10 cellular contexts compared by ENCODE assay signal in the genomic region with DNA sequence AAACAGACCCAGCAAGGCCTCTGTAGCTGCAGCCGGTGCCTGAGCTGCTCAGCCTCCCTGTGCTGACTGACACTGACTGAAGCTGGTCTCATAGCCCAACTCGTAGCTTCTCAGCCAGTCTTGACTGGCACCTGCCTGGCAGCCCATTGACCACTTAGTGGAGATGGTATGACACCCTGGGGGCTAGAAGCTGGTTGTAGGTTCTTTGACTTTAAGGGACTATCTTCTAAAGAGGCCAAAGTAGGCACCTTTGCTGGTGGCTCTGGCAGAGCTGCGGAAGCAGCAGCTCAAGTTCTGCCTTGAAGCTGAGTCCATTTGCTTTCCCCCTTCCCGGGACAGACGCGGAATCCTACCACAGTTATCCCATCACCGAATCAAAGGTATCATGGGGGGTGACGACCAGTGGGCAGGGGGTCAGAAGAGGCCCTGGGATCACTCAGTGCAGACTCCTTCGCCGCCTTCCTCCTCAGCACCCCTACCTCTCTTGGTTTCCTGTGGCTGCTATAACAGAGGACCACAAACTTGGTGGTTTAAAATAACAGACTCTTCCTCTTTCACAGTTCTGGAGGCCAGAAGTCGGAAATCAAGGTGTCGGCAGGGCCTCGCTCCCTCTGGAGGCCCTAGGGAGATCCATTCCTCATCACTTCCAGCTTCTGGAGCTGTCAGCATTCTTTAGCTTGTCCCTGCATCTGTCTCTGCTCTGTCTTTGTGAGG. TPM values are rescaled to one million over a fixed set of nuclear protein-coding genes. Genes with fewer than 3 reads are reported as not detected.
A peak's percentile ranks its signal among the peaks of the same experiment; 100 is the strongest.
DNase-seq lines count a peak whose midpoint lies in the region; ATAC-seq and TF ChIP-seq lines count a peak whose summit lies in the region.
"Had no signal": no experiment of that assay in that cellular context is flagged by ENCODE, and none has a peak within 500 bp of the region (broad histone marks: within the 10 kb centered on the region; RNA-seq: fewer than 3 reads in every experiment).

No MANE protein-coding gene starts in this region.

- H3K27ac Mint-ChIP-seq in CD8-positive, alpha-beta T cell: peak overlapping the region; percentile 78
- H3K27ac Mint-ChIP-seq in GM23338: no peak overlapping the region

- no peaks in the 10 kb centered on the region for H3K27me3 ChIP-seq in CD8-positive, alpha-beta T cell (ENCODE audit: insufficient read depth, low read length)
- H3K27me3 ChIP-seq in duodenal mucosa (ENCODE audit: control insufficient read depth in 1 of 2, insufficient read depth in 2 of 2, low read length in 2 of 2) (no peaks in the 10 kb centered on the region), rectal smooth muscle tissue (ENCODE audit: control insufficient read depth, insufficient read depth, low read length) (no peaks in the 10 kb centered on the region), SK-N-SH (ENCODE audit: insufficient read depth) (no peaks in the 10 kb centered on the region), GM23338 (ENCODE audit: insufficient read depth) (0 out of 2 replicates have a peak, but pooled peaks cover 31% of the 10 kb centered on the region)

- H3K9ac ChIP-seq in duodenal mucosa (ENCODE audit: low read depth in 1 of 2, low read length in 2 of 2) (peak overlapping the region; percentile 87 to 90), rectal smooth muscle tissue (ENCODE audit: low read length) (peak overlapping the region; percentile 17), SK-N-SH (no peak overlapping the region)

- H3K36me3 Mint-ChIP-seq in CD8-positive, alpha-beta T cell: no peaks in the 10 kb centered on the region
- no peaks in the 10 kb centered on the region for H3K36me3 Mint-ChIP-seq in GM23338 (ENCODE audit: low read depth)

- H3K4me1 ChIP-seq in CD8-positive, alpha-beta T cell (ENCODE audit: insufficient read depth, low read length): peaks cover 22% of the 10 kb centered on the region
- H3K4me1 ChIP-seq in duodenal mucosa (ENCODE audit: control insufficient read depth in 1 of 2, insufficient read depth in 2 of 2, low read length in 2 of 2) (peaks cover 77 to 89% of the 10 kb centered on the region in 2 donors), rectal smooth muscle tissue (ENCODE audit: control insufficient read depth, insufficient read depth, low read length) (no peaks in the 10 kb centered on the region), SK-N-SH (ENCODE audit: control insufficient read depth in 1 of 2, insufficient read depth in 2 of 2, low read depth in 1 of 2, low read length in 1 of 2) (peaks cover 0 to 6% of the 10 kb centered on the region in 2 experiments; a peak in 1 of 4 replicates), GM23338 (ENCODE audit: insufficient read depth) (no peaks in the 10 kb centered on the region)

- POLR2A ChIA-PET in CD8-positive, alpha-beta T cell (lab: Charles Lee): interaction anchor here (1.1 to 2.0 kb wide), 4 partner anchors 11 to 19 kb away, joined by 3 to 6 read pairs (median 4); no protein-coding TSS in a partner anchor
- POLR2A ChIA-PET in SK-N-SH (lab: Yijun Ruan, JAX): interaction anchor here (0.6 to 1.8 kb wide), 2 partner anchors 23 to 101 kb away, joined by 3 to 5 read pairs; no protein-coding TSS in a partner anchor

- no peak for TF ChIP-seq CTCF in CD8-positive, alpha-beta T cell (IDR thresholded peaks at IDR 0.05)
- TF ChIP-seq CTCF in SK-N-SH (IDR thresholded peaks at IDR 0.05): no peak
- no peak for TF ChIP-seq CTCF in GM23338 (conservative IDR thresholded peaks at IDR 0.05; ENCODE audit: low read depth in 2 of 2)

- no peak for TF ChIP-seq RAD21 in SK-N-SH (IDR thresholded peaks at IDR 0.05; ENCODE audit: low read length)

- H3F3A ChIP-seq in SK-N-SH (replicated peaks; ENCODE audit: insufficient read depth) (no peaks in the 10 kb centered on the region), GM23338 (replicated peaks; ENCODE audit: low read depth) (no peaks in the 10 kb centered on the region)

- CTCF ChIA-PET in CD8-positive, alpha-beta T cell (lab: Charles Lee): interaction anchor here (0.8 to 1.4 kb wide), 3 partner anchors 12 to 17 kb away, joined by 3 read pairs; partner anchors contain the start of gene FOSL2
- CTCF ChIA-PET in SK-N-SH (lab: Yijun Ruan, JAX): interaction anchor here (0.6 to 4.0 kb wide), 5 partner anchors 11 to 656 kb away, joined by 3 to 13 read pairs (median 7); no protein-coding TSS in a partner anchor

- H3K4me1 Mint-ChIP-seq in CD8-positive, alpha-beta T cell (ENCODE audit: low read depth): peaks cover 20% of the 10 kb centered on the region
- H3K4me1 Mint-ChIP-seq in GM23338: peaks cover 2% of the 10 kb centered on the region; the same call in 1 of the 3 replicates

- H3K4me2 ChIP-seq in SK-N-SH (no peak overlapping the region), GM23338 (no peak overlapping the region)

- H3K79me2 ChIP-seq in SK-N-SH (ENCODE audit: insufficient read depth) (no peaks in the 10 kb centered on the region), GM23338 (replicated peaks; ENCODE audit: insufficient read depth) (no peaks in the 10 kb centered on the region)

- H4K20me1 ChIP-seq in SK-N-SH (ENCODE audit: insufficient read depth): no peaks in the 10 kb centered on the region
- no peaks in the 10 kb centered on the region for H4K20me1 ChIP-seq in GM23338 (replicated peaks; ENCODE audit: insufficient read depth)

- intact Hi-C loops in CD8-positive, alpha-beta T cell (cut with DNase I, micrococcal nuclease): no loop called here
- intact Hi-C loops in left ventricle myocardium superior (cut with micrococcal nuclease): no loop called here

- H3K9me2 ChIP-seq in SK-N-SH (no peaks in the 10 kb centered on the region), GM23338 (ENCODE audit: insufficient read depth) (no peaks in the 10 kb centered on the region)

- no peak for DNase-seq in CD8-positive, alpha-beta T cell
- DNase-seq in NOMO-1 treated with DMSO at 0.1 percent for 48 hours (lab: John Stamatoyannopoulos, UW; ENCODE audit: unreplicated experiment) (peak; percentile 67), hypothalamus (lab: John Stamatoyannopoulos, UW) (no peak), SK-N-SH (no peak), GM23338 (ENCODE audit: low spot score) (no peak), left ventricle myocardium superior (no peak)
- DNase-seq: kidney glomerular epithelial cell, NCI-H526 treated with DMSO at 0.1 percent for 48 hours had no signal

- H3K36me3 ChIP-seq in CD8-positive, alpha-beta T cell (ENCODE audit: insufficient read depth, low read length): no peaks in the 10 kb centered on the region
- H3K36me3 ChIP-seq in duodenal mucosa (ENCODE audit: control insufficient read depth in 1 of 2, insufficient read depth in 2 of 2, low read length in 2 of 2) (no peaks in the 10 kb centered on the region), rectal smooth muscle tissue (ENCODE audit: control insufficient read depth, insufficient read depth, low read length) (no peaks in the 10 kb centered on the region), SK-N-SH (replicated peaks in 1 of 2; ENCODE audit: control insufficient read depth in 1 of 2, insufficient read depth in 2 of 2, low read length in 1 of 2) (no peaks in the 10 kb centered on the region), GM23338 (ENCODE audit: insufficient read depth) (no peaks in the 10 kb centered on the region)

- H3K27me3 Mint-ChIP-seq in CD8-positive, alpha-beta T cell (ENCODE audit: low read depth): no peaks in the 10 kb centered on the region
- H3K27me3 Mint-ChIP-seq in GM23338 (ENCODE audit: insufficient read depth, low read depth, poor library complexity): peaks cover 17% of the 10 kb centered on the region

- H2AFZ ChIP-seq in SK-N-SH (ENCODE audit: low read depth): no peak overlapping the region
- no peak overlapping the region for H2AFZ ChIP-seq in GM23338

- H3K4me3 ChIP-seq in CD8-positive, alpha-beta T cell (ENCODE audit: low read depth, low read length): no peak overlapping the region
- H3K4me3 ChIP-seq in duodenal mucosa (ENCODE audit: low read depth in 1 of 2, low read length in 2 of 2) (peak overlapping the region; percentile 23 to 53), rectal smooth muscle tissue (ENCODE audit: low read length) (no peak overlapping the region), SK-N-SH (ENCODE audit: low read depth in 2 of 2, low read length in 1 of 2) (no peak overlapping the region), GM23338 (no peak overlapping the region)

- WGBS in SK-N-SH (ENCODE audit: low lambda C conversion rate): 91% methylated on average over 9 of the region's 13 CpGs

- peak overlapping the region; percentile 36 for H3K4me3 Mint-ChIP-seq in CD8-positive, alpha-beta T cell
- H3K4me3 Mint-ChIP-seq in GM23338: no peak overlapping the region

- no peaks in the 10 kb centered on the region for H3K9me3 Mint-ChIP-seq in CD8-positive, alpha-beta T cell
- no peaks in the 10 kb centered on the region for H3K9me3 Mint-ChIP-seq in GM23338

- H3K9me3 ChIP-seq in CD8-positive, alpha-beta T cell (ENCODE audit: low read length): no peaks in the 10 kb centered on the region
- H3K9me3 ChIP-seq in duodenal mucosa (ENCODE audit: control insufficient read depth in 1 of 2, low read length in 2 of 2) (no peaks in the 10 kb centered on the region), SK-N-SH (no peaks in the 10 kb centered on the region)

- no peak for TF ChIP-seq EP300 in SK-N-SH (IDR thresholded peaks at IDR 0.05; ENCODE audit: borderline replicate concordance in 1 of 2, low read depth in 1 of 2, low read length in 1 of 2)

- peak; percentile 70 for ATAC-seq in CD8-positive, alpha-beta T cell
- ATAC-seq in GM23338 (no peak), left ventricle myocardium superior (no peak)

- no peak overlapping the region for H3K27ac ChIP-seq in CD8-positive, alpha-beta T cell (ENCODE audit: low read depth, low read length)
- H3K27ac ChIP-seq in duodenal mucosa (ENCODE audit: low read depth, low read length): peak overlapping the region; percentile 77
- H3K27ac ChIP-seq in rectal smooth muscle tissue (ENCODE audit: low read depth, low read length): no peak overlapping the region
- H3K27ac ChIP-seq in SK-N-SH (ENCODE audit: low read depth in 2 of 2, low read length in 1 of 2): no peak overlapping the region
- no peak overlapping the region for H3K27ac ChIP-seq in GM23338 (ENCODE audit: low read depth)

TF ChIP-seq in SK-N-SH, 30 proteins besides CTCF, POLR2A, EP300 and RAD21 (continues in another document):
- TF ChIP-seq NFIC (IDR thresholded peaks at IDR 0.05; ENCODE audit: borderline replicate concordance) (no peak), YY1 (IDR thresholded peaks at IDR 0.05; ENCODE audit: low read depth) (no peak), POLR2AphosphoS5 (IDR thresholded peaks at IDR 0.05; ENCODE audit: low read depth, low read length) (no peak)

TF ChIP-seq in GM23338, 12 proteins besides CTCF, POLR2A, EP300 and RAD21 (continues in another document):
- TF ChIP-seq EZH2 (IDR thresholded peaks at IDR 0.05; ENCODE audit: low read depth, unreplicated experiment) (no peak), ZNF114 (CRISPR knock-in tag; IDR thresholded peaks at IDR 0.05) (no peak), ZNF331 (CRISPR knock-in tag; IDR thresholded peaks at IDR 0.05; ENCODE audit: low read depth) (no peak)

RNA-seq across cellular contexts. Expression of gene FOSL2, which starts 13.8 kb away (rescaled TPM):
- total RNA-seq in CD8-positive, alpha-beta T cell: 100 to 1,000 TPM; 359 to 360 TPM
- polyA plus RNA-seq in SK-N-SH (2012; rRNA removed) (30.1 and 41.7 TPM in 2 replicates), GM23338 (2016; fragmentation: Nextera tagmentation; extraction: Ambion mirVana) (0.60 and 0.61 TPM in 2 replicates)
- 20.1 and 23.0 TPM in 2 replicates for polyA plus RNA-seq in SK-N-SH (2012; cell fraction: cytosol; rRNA removed)
- polyA plus RNA-seq in SK-N-SH (2012; cell fraction: nucleus; rRNA removed): 50.5 and 72.9 TPM in 2 replicates
- 2.3 and 4.3 TPM in 2 replicates for total RNA-seq in GM23338 (2014; rRNA removed; shearing (Covaris generic))
- 45.7 TPM for total RNA-seq in left ventricle myocardium superior

Comparison
In these comparisons a context has a peak if more than half of its experiments do, and no peak if none do; other contexts are left out.
1. H3K4me3 ChIP-seq: peak in duodenal mucosa (2 of 2); none in CD8-positive, alpha-beta T cell (single experiment), rectal smooth muscle tissue (single experiment), SK-N-SH (0 of 2) and GM23338 (single experiment).